16 cellular contexts compared by ENCODE assay signal in genomic region chr4:17029432-17029831, GRCh38.
DNase-seq lines count a peak whose midpoint lies in the region; ATAC-seq, FAIRE-seq and TF ChIP-seq lines count a peak whose summit lies in the region.
"Had no signal": no experiment of that assay in that cellular context is flagged by ENCODE, and none has a peak within 500 bp of the region (broad histone marks: within the 10 kb centered on the region; RNA-seq: fewer than 3 reads in every experiment).

No MANE protein-coding gene starts in this region.

- H3K27me3 ChIP-seq in mammary epithelial cell (ENCODE audit: insufficient read depth, low read length) = no peaks in the 10 kb centered on the region
- H3K27me3 ChIP-seq in RWPE2 (ENCODE audit: insufficient read depth, poor library complexity, severe bottlenecking) = no peaks in the 10 kb centered on the region
- H3K27me3 ChIP-seq in H1 (replicated peaks in 1 of 4; ENCODE audit: control insufficient read depth in 3 of 4, extremely low read depth in 1 of 4, insufficient read depth in 3 of 4, low read length in 3 of 4) = no peaks in the 10 kb centered on the region
- no peaks in the 10 kb centered on the region for H3K27me3 ChIP-seq in HAP-1 (ENCODE audit: low read depth)
- H3K27me3 ChIP-seq: BLaER1 treated with 17β-estradiol and CSF1 and Interleukin-3, amounts not matched to agents 10 nM and 100 nM had no signal

- no peak for TF ChIP-seq EP300 in H1 (IDR thresholded peaks at IDR 0.05; ENCODE audit: borderline replicate concordance in 1 of 2, low read depth in 2 of 2, low read length in 2 of 2)

- H3K4me3 Mint-ChIP-seq in MCF 10A (ENCODE audit: unreplicated experiment) = no peak overlapping the region
- H3K4me3 Mint-ChIP-seq: CD4-positive, CD25-positive, alpha-beta regulatory T cell; GM23338; H9 had no signal

- no peak overlapping the region; the same call in 1 of the 2 replicates for H4K8ac ChIP-seq in H1 (ENCODE audit: extremely low read depth, insufficient read depth, low read length)

- no peak for TF ChIP-seq POLR2A in H1 (IDR thresholded peaks at IDR 0.05; ENCODE audit: control extremely low read depth in 1 of 2, low read depth in 2 of 2, low read length in 2 of 2)

- no peaks in the 10 kb centered on the region for H3K36me3 Mint-ChIP-seq in MCF 10A (ENCODE audit: insufficient read depth, unreplicated experiment)
- H3K36me3 Mint-ChIP-seq: CD4-positive, CD25-positive, alpha-beta regulatory T cell had no signal

- H3K9me3 Mint-ChIP-seq in MCF 10A (ENCODE audit: unreplicated experiment) = peaks cover 7% of the 10 kb centered on the region
- H3K9me3 Mint-ChIP-seq: H9 had no signal

- H2AFZ ChIP-seq in mammary epithelial cell (ENCODE audit: low read depth, low read length) (peak overlapping the region; percentile 66), H1 (ENCODE audit: low read length) (no peak overlapping the region)

- H2AK5ac ChIP-seq in H1 (ENCODE audit: low read depth, low read length) = no peak overlapping the region

- TF ChIP-seq CTCF in mammary epithelial cell (conservative IDR thresholded peaks at IDR 0.05 in 1 of 2, IDR thresholded peaks at IDR 0.05 in 1 of 2; ENCODE audit: extremely low read depth in 1 of 2, insufficient read depth in 1 of 2, low read depth in 1 of 2, low read length in 2 of 2) (no peak), MCF 10A (IDR thresholded peaks at IDR 0.05; ENCODE audit: unreplicated experiment) (no peak), RWPE2 (IDR thresholded peaks at IDR 0.05; ENCODE audit: poor library complexity, severe bottlenecking) (no peak), H1 (IDR thresholded peaks at IDR 0.05; ENCODE audit: control extremely low read depth in 1 of 3, insufficient read depth in 1 of 3, low read depth in 1 of 3, low read length in 3 of 3) (no peak)

- no peak overlapping the region for H4K5ac ChIP-seq in H1 (ENCODE audit: insufficient read length, low read depth, low read length)

- no peak overlapping the region for H2BK5ac ChIP-seq in H1 (ENCODE audit: low read depth, low read length)

- 78% methylated on average over 7 of the region's 7 CpGs for WGBS in mammary epithelial cell (ENCODE audit: low coverage, missing lambda C conversion rate)
- 91% methylated on average over 7 of the region's 7 CpGs; no CpG with 5 or more reads in 1 of the 2 experiments for WGBS in H1 (ENCODE audit: extremely low coverage in 1 of 2, insufficient coverage in 1 of 2, insufficient read length in 1 of 2, insufficient replicate concordance in 2 of 2, low coverage in 1 of 2, low lambda C conversion rate in 2 of 2, missing lambda C conversion rate in 1 of 2), 2 experiments

- H3K4me2 ChIP-seq in mammary epithelial cell (ENCODE audit: insufficient read depth, low read depth, low read length) (no peak overlapping the region), H1 (ENCODE audit: insufficient read depth in 1 of 2, low read depth in 2 of 2, low read length in 2 of 2) (no peak overlapping the region)
- H3K4me2 ChIP-seq: BLaER1 treated with 17β-estradiol and CSF1 and Interleukin-3, amounts not matched to agents 10 nM and 100 nM; GM23338 had no signal

- BruUV-seq in mammary epithelial cell (replicated peaks; lab: Mats Ljungman, UMichigan) (no TSS peak), MCF 10A (replicated peaks; lab: Mats Ljungman, UMichigan) (no TSS peak)

- TF ChIP-seq RAD21 in H1 (IDR thresholded peaks at IDR 0.05 in 1 of 2, conservative IDR thresholded peaks at IDR 0.05 in 1 of 2; ENCODE audit: low read depth in 2 of 2, low read length in 2 of 2) = no peak

- no peak overlapping the region for H4K91ac ChIP-seq in H1 (replicated peaks; ENCODE audit: insufficient read length, low read length)

- peaks cover 2% of the 10 kb centered on the region; the same call in 1 of the 2 replicates for H3K23me2 ChIP-seq in H1 (ENCODE audit: low read depth, low read length)

- ATAC-seq in RWPE2 (ENCODE audit: low read depth) (no peak), GM21576 (IDR thresholded peaks at IDR 0.05; ENCODE audit: unreplicated experiment) (no peak)
- ATAC-seq: GM23338, K562 had no signal

- no peaks in the 10 kb centered on the region for H3K79me1 ChIP-seq in H1 (ENCODE audit: low read depth, low read length)

- no peak overlapping the region for H3K56ac ChIP-seq in H1 (replicated peaks; ENCODE audit: insufficient read length, low read depth, low read length)

- H3K9me3 ChIP-seq in mammary epithelial cell (replicated peaks; ENCODE audit: insufficient read depth, low read length) (peaks cover 6% of the 10 kb centered on the region), RWPE2 (ENCODE audit: severe bottlenecking) (no peaks in the 10 kb centered on the region), H1 (ENCODE audit: insufficient read depth in 2 of 2, low read depth in 1 of 2, low read length in 1 of 2) (no peaks in the 10 kb centered on the region), HAP-1 (no peaks in the 10 kb centered on the region)
- H3K9me3 ChIP-seq: BLaER1 treated with 17β-estradiol and CSF1 and Interleukin-3, amounts not matched to agents 10 nM and 100 nM had no signal

- DNase-seq in mammary epithelial cell = no peak
- no peak for DNase-seq in MCF 10A (ENCODE audit: unreplicated experiment)
- no peak for DNase-seq in RWPE2 (ENCODE audit: low spot score)
- DNase-seq in H1 (ENCODE audit: low read depth in 1 of 2, low spot score in 2 of 2) = no peak
- no peak for DNase-seq in activated naive CD4-positive, alpha-beta T cell (lab: John Stamatoyannopoulos, UW)
- no peak for DNase-seq in HAP-1 (ENCODE audit: low spot score in 2 of 2)
- DNase-seq in NCI-H510A treated with DMSO at 0.1 percent for 48 hours (lab: John Stamatoyannopoulos, UW) = no peak
- DNase-seq: CD4-positive, CD25-positive, alpha-beta regulatory T cell; DMS 273 treated with DMSO at 0.1 percent for 48 hours; H9 had no signal

- H3K4me3 ChIP-seq in mammary epithelial cell (replicated peaks in 1 of 3; ENCODE audit: insufficient read depth in 1 of 3, low read depth in 2 of 3, low read length in 3 of 3) = no peak overlapping the region
- H3K4me3 ChIP-seq in RWPE2 (ENCODE audit: severe bottlenecking) = no peak overlapping the region
- no peak overlapping the region for H3K4me3 ChIP-seq in H1 (ENCODE audit: extremely low read depth in 1 of 4, insufficient read depth in 2 of 4, low read depth in 3 of 4, low read length in 4 of 4)
- no peak overlapping the region for H3K4me3 ChIP-seq in HAP-1
- H3K4me3 ChIP-seq: BLaER1 treated with 17β-estradiol and CSF1 and Interleukin-3, amounts not matched to agents 10 nM and 100 nM; GM23338; K562 had no signal

- H3K79me2 ChIP-seq in mammary epithelial cell (ENCODE audit: insufficient read depth, low read length) = no peaks in the 10 kb centered on the region
- H3K79me2 ChIP-seq in H1 (ENCODE audit: control insufficient read depth in 1 of 2, insufficient read depth in 2 of 2, low read length in 2 of 2) = no peaks in the 10 kb centered on the region

- H3K9ac ChIP-seq in mammary epithelial cell (ENCODE audit: insufficient read depth, low read length) (no peak overlapping the region), H1 (replicated peaks in 1 of 4; ENCODE audit: extremely low read depth in 1 of 4, low read depth in 3 of 4, low read length in 3 of 4) (no peak overlapping the region)
- H3K9ac ChIP-seq: BLaER1 treated with 17β-estradiol and CSF1 and Interleukin-3, amounts not matched to agents 10 nM and 100 nM had no signal

- no peak overlapping the region for H3K14ac ChIP-seq in H1 (ENCODE audit: insufficient read length)

- H2BK15ac ChIP-seq in H1 (ENCODE audit: low read length) = no peak overlapping the region

- H3K18ac ChIP-seq in H1 (ENCODE audit: extremely low read depth, low read length) = no peak overlapping the region

- CTCF ChIA-PET in mammary epithelial cell (lab: Charles Lee; ENCODE audit: low non-redundant PET) = no interaction called here
- CTCF ChIA-PET in MCF 10A (lab: Yijun Ruan, JAX) = interaction anchor here (0.9 kb wide), 1 partner anchor 232 kb away, joined by 3 read pairs; no protein-coding TSS in a partner anchor
- CTCF ChIA-PET in H1 (lab: Charles Lee; ENCODE audit: partially characterized antibody) = interaction anchor here (1.9 kb wide), 1 partner anchor 9 kb away, joined by 5 read pairs; no protein-coding TSS in a partner anchor

- H3K4ac ChIP-seq in H1 (replicated peaks; ENCODE audit: insufficient read length, low read depth, low read length) = no peak overlapping the region

- H3K36me3 ChIP-seq in mammary epithelial cell (ENCODE audit: insufficient read depth, low read length) (no peaks in the 10 kb centered on the region), RWPE2 (ENCODE audit: low read depth) (no peaks in the 10 kb centered on the region), H1 (ENCODE audit: control insufficient read depth in 2 of 4, insufficient read depth in 4 of 4, low read length in 3 of 4) (no peaks in the 10 kb centered on the region), HAP-1 (replicated peaks) (no peaks in the 10 kb centered on the region)
- H3K36me3 ChIP-seq: BLaER1 treated with 17β-estradiol and CSF1 and Interleukin-3, amounts not matched to agents 10 nM and 100 nM had no signal

- no peak for FAIRE-seq in H1 (lab: Jason Lieb, UNC)
- FAIRE-seq: HTR-8/SVneo, K562 had no signal

- intact Hi-C loops in mammary epithelial cell (cut with micrococcal nuclease) (no loop called here), MCF 10A (cut with micrococcal nuclease) (no loop called here)

- in situ Hi-C loops in mammary epithelial cell (cut with MboI; ENCODE audit: low sequenced_read_pairs in 2 of 2) = no loop called here
- in situ Hi-C loops in HAP-1 (cut with MboI; ENCODE audit: low sequenced_read_pairs) = no loop called here

- peaks cover 28% of the 10 kb centered on the region for H3K4me1 Mint-ChIP-seq in MCF 10A (ENCODE audit: insufficient read depth, unreplicated experiment)
- H3K4me1 Mint-ChIP-seq: CD4-positive, CD25-positive, alpha-beta regulatory T cell had no signal

- H2BK20ac ChIP-seq in H1 (ENCODE audit: low read length) = peak overlapping the region; percentile 53; the same call in 1 of the 2 replicates

- H3K4me1 ChIP-seq in mammary epithelial cell (ENCODE audit: insufficient read depth, low read length) (peaks cover 38% of the 10 kb centered on the region), RWPE2 (ENCODE audit: insufficient read depth, poor library complexity, severe bottlenecking) (peaks cover 47% of the 10 kb centered on the region), H1 (replicated peaks in 1 of 4; ENCODE audit: control insufficient read depth in 3 of 4, insufficient read depth in 4 of 4, low read length in 3 of 4) (peaks cover 2 to 12% (median 6%) of the 10 kb centered on the region in 4 experiments; a peak in 5 of 7 replicates), HAP-1 (peaks cover 20% of the 10 kb centered on the region)

- peak overlapping the region; percentile 74 for H3K27ac ChIP-seq in mammary epithelial cell (ENCODE audit: insufficient read depth, low read depth, low read length)
- H3K27ac ChIP-seq in RWPE2 (ENCODE audit: poor library complexity, severe bottlenecking) = peak overlapping the region; percentile 90
- no peak overlapping the region for H3K27ac ChIP-seq in H1 (ENCODE audit: low read depth, low read length)
- H3K27ac ChIP-seq: 22Rv1; BLaER1 treated with 17β-estradiol and CSF1 and Interleukin-3, amounts not matched to agents 10 nM and 100 nM had no signal

- dilution Hi-C loops in mammary epithelial cell (cut with HindIII; ENCODE audit: low sequenced_read_pairs) = no loop called here

- no peak overlapping the region for H3K23ac ChIP-seq in H1 (ENCODE audit: insufficient read length)

- no peak overlapping the region for H2BK120ac ChIP-seq in H1 (replicated peaks; ENCODE audit: low read depth, low read length)

- no peak overlapping the region for H2BK12ac ChIP-seq in H1 (ENCODE audit: low read depth, low read length)

- POLR2A ChIA-PET in MCF 10A (lab: Yijun Ruan, JAX) (no interaction called here), H1 (lab: Charles Lee; ENCODE audit: partially characterized antibody) (no interaction called here)

- H3K27me3 Mint-ChIP-seq in MCF 10A (ENCODE audit: insufficient read depth, unreplicated experiment) = no peaks in the 10 kb centered on the region
- H3K27me3 Mint-ChIP-seq: CD4-positive, CD25-positive, alpha-beta regulatory T cell had no signal

- no peak overlapping the region for H3K27ac Mint-ChIP-seq in MCF 10A (ENCODE audit: low read depth, unreplicated experiment)
- H3K27ac Mint-ChIP-seq: CD4-positive, CD25-positive, alpha-beta regulatory T cell; GM23338; H9 had no signal

- H4K20me1 ChIP-seq in mammary epithelial cell (ENCODE audit: insufficient read depth, low read length) (no peaks in the 10 kb centered on the region), H1 (replicated peaks in 1 of 2; ENCODE audit: control insufficient read depth in 1 of 2, insufficient read depth in 2 of 2, low read length in 2 of 2) (no peaks in the 10 kb centered on the region)
- H4K20me1 ChIP-seq: BLaER1 treated with 17β-estradiol and CSF1 and Interleukin-3, amounts not matched to agents 10 nM and 100 nM had no signal
